Comparison of ENCODE assay signal across 1 cellular context in genomic region chrX:11367609-11368430, GRCh38.
TF ChIP-seq lines count a peak whose summit lies in the region.

No MANE protein-coding gene starts in this region.

TF ChIP-seq in K562, 482 proteins besides CTCF, POLR2A, EP300 and RAD21 (continued from another document and continues in another):
- TF ChIP-seq ZNF407 (IDR thresholded peaks at IDR 0.05; ENCODE audit: low read depth), result no peak
- 0 out of 2 replicates have a peak, but pooled peaks have one; percentile 31 for TF ChIP-seq TFAP4 (CRISPR knock-in tag; IDR thresholded peaks at IDR 0.05; ENCODE audit: borderline replicate concordance)
- no peak for TF ChIP-seq SIRT6 (IDR thresholded peaks at IDR 0.05; ENCODE audit: low read depth, low read length)
- no peak for TF ChIP-seq ZNF197 (CRISPR knock-in tag; IDR thresholded peaks at IDR 0.05; ENCODE audit: low read depth)
- no peak for TF ChIP-seq NELFE (IDR thresholded peaks at IDR 0.05; ENCODE audit: insufficient read depth, insufficient read length)
- peak in 1 of 2 experiments; percentile 74 for TF ChIP-seq AFF1 (IDR thresholded peaks at IDR 0.05; ENCODE audit: low read depth in 1 of 2, partially characterized antibody in 2 of 2)
- TF ChIP-seq NCOA4 (IDR thresholded peaks at IDR 0.05; ENCODE audit: partially characterized antibody), result no peak
- peak; percentile 95 for TF ChIP-seq FOSL1 (tag; conservative IDR thresholded peaks at IDR 0.05)
- peak; percentile 60 to 82 for TF ChIP-seq NCOA2 (IDR thresholded peaks at IDR 0.05; ENCODE audit: partially characterized antibody in 2 of 2)
- TF ChIP-seq EP400 (IDR thresholded peaks at IDR 0.05), result peak; percentile 39; the same call in 1 of the 2 replicates
- no peak for TF ChIP-seq KDM5B (IDR thresholded peaks at IDR 0.05; ENCODE audit: insufficient replicate concordance, low read depth, low read length)
- TF ChIP-seq ZNF217 (CRISPR knock-in tag; IDR thresholded peaks at IDR 0.05), result no peak
- TF ChIP-seq MNT (conservative IDR thresholded peaks at IDR 0.05), result peak in 1 of 2 experiments; percentile 22; a peak in 1 of 4 replicates
- no peak for TF ChIP-seq ZNF253 (CRISPR knock-in tag; conservative IDR thresholded peaks at IDR 0.05)
- peak; percentile 66; the same call in 1 of the 2 replicates for TF ChIP-seq MTA1 (IDR thresholded peaks at IDR 0.05; ENCODE audit: borderline replicate concordance)
- TF ChIP-seq NEUROD1 (IDR thresholded peaks at IDR 0.05; ENCODE audit: borderline replicate concordance, low read depth, low read length, partially characterized antibody), result peak; percentile 78
- no peak for TF ChIP-seq GTF2E2 (tag; IDR thresholded peaks at IDR 0.05)
- no peak for TF ChIP-seq PHF21A (IDR thresholded peaks at IDR 0.05; ENCODE audit: borderline replicate concordance, low read depth)
- no peak for TF ChIP-seq SRSF3 (IDR thresholded peaks at IDR 0.05; ENCODE audit: insufficient read depth, low read length)
- no peak for TF ChIP-seq DIDO1 (tag; IDR thresholded peaks at IDR 0.05; ENCODE audit: low read depth)
- TF ChIP-seq FOXA3 (CRISPR knock-in tag; conservative IDR thresholded peaks at IDR 0.05 in 1 of 2, IDR thresholded peaks at IDR 0.05 in 1 of 2), result peak; percentile 69 to 73; a peak in 3 of 4 replicates
- TF ChIP-seq OTX1 (CRISPR knock-in tag; IDR thresholded peaks at IDR 0.05), result no peak
- peak; percentile 39 for TF ChIP-seq ZNF766 (CRISPR knock-in tag; conservative IDR thresholded peaks at IDR 0.05)
- no peak for TF ChIP-seq MYBL2 (IDR thresholded peaks at IDR 0.05; ENCODE audit: low read depth)
- TF ChIP-seq MYBL2 (CRISPR knock-in tag; IDR thresholded peaks at IDR 0.05; ENCODE audit: borderline replicate concordance), result no peak
- TF ChIP-seq POLR2AphosphoS2 (IDR thresholded peaks at IDR 0.05; ENCODE audit: low read length), result no peak
- 0 out of 2 replicates have a peak, but pooled peaks have one; percentile 7 for TF ChIP-seq POLR2G (IDR thresholded peaks at IDR 0.05; ENCODE audit: low read depth, low read length)
- TF ChIP-seq GTF2B (IDR thresholded peaks at IDR 0.05; ENCODE audit: extremely low read depth, insufficient read length), result no peak
- no peak for TF ChIP-seq SETDB1 (IDR thresholded peaks at IDR 0.05; ENCODE audit: low read length)
- no peak for TF ChIP-seq ZNF699 (CRISPR knock-in tag; IDR thresholded peaks at IDR 0.05; ENCODE audit: insufficient replicate concordance)
- TF ChIP-seq NCOR1 (IDR thresholded peaks at IDR 0.05), result peak; percentile 96
- no peak for TF ChIP-seq SNAPC5 (CRISPR knock-in tag; IDR thresholded peaks at IDR 0.05)
- TF ChIP-seq ZBTB9 (CRISPR knock-in tag; IDR thresholded peaks at IDR 0.05), result no peak
- TF ChIP-seq KLF13 (tag; IDR thresholded peaks at IDR 0.05; ENCODE audit: borderline replicate concordance, low read depth), result no peak
- no peak for TF ChIP-seq ZHX1 (conservative IDR thresholded peaks at IDR 0.05; ENCODE audit: low read length)
- no peak for TF ChIP-seq PURB (CRISPR knock-in tag; IDR thresholded peaks at IDR 0.05; ENCODE audit: low read depth)
- no peak for TF ChIP-seq RBM15 (IDR thresholded peaks at IDR 0.05; ENCODE audit: insufficient read depth, low read length)
- TF ChIP-seq NCOA6 (IDR thresholded peaks at IDR 0.05), result no peak
- no peak for TF ChIP-seq CBX1 (IDR thresholded peaks at IDR 0.05; ENCODE audit: low read depth)
- TF ChIP-seq RBM22 (IDR thresholded peaks at IDR 0.05; ENCODE audit: low read depth, low read length, poor library complexity, severe bottlenecking), result no peak
- TF ChIP-seq IFI16 (CRISPR knock-in tag; IDR thresholded peaks at IDR 0.05), result no peak
- peak; percentile 86 for TF ChIP-seq NFIC (IDR thresholded peaks at IDR 0.05)
